In the genomic region with DNA sequence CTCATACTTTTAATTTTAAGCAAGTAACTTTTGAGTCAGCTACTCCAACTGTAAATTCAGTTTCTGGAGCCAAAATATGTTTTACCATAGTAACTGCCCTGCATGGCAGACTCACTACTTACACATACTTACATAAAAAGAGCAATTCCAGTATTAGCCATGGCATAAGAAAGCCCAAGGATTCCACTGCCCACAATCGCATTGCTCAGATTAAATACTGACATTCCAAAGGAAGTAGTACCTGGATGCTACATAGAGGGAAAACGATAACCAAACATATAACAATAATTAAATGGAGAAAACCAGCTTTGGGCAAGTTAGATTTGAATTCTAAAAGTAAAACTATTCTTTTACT, we compare ENCODE assay signal across 8 cellular contexts. TPM values are rescaled to one million over a fixed set of nuclear protein-coding genes. Genes with fewer than 3 reads are reported as not detected.
DNase-seq lines count a peak whose midpoint lies in the region; ATAC-seq and TF ChIP-seq lines count a peak whose summit lies in the region.

No MANE protein-coding gene starts in this region.

- peak overlapping the region in 17 of 21 experiments; percentile 8 to 99 (median 96) for H3K27ac ChIP-seq in skin epidermis

- peaks cover 19% of the 10 kb centered on the region for H3K9me3 Mint-ChIP-seq in glutamatergic neuron (ENCODE audit: unreplicated experiment)

- no peak for DNase-seq in HAP-1 (ENCODE audit: low spot score in 2 of 2)
- no peak for DNase-seq in glutamatergic neuron
- no peak for DNase-seq in GM19238 (ENCODE audit: insufficient read length, low spot score)
- no peak for DNase-seq in NK-92 (lab: John Stamatoyannopoulos, UW; ENCODE audit: unreplicated experiment)
- DNase-seq in activated CD8-positive, alpha-beta memory T cell treated with anti-CD3 and anti-CD28 coated beads, Interleukin-2, amount 50 U/mL, for 48 hours, result no peak

- H3K4me1 ChIP-seq in HAP-1, result peaks cover 21% of the 10 kb centered on the region

- in situ Hi-C loops in HAP-1 (cut with MboI; ENCODE audit: low sequenced_read_pairs), result no loop called here

- H3K4me3 ChIP-seq in HAP-1 (peak overlapping the region; percentile 95), WI38 (ENCODE audit: low read depth, low read length) (peak overlapping the region; percentile 97), skin epidermis (peak overlapping the region; percentile 87 to 98 (median 96))

- H3K36me3 Mint-ChIP-seq in glutamatergic neuron (ENCODE audit: unreplicated experiment), result peaks cover 5% of the 10 kb centered on the region

- H3K9me3 ChIP-seq in HAP-1, result no peaks in the 10 kb centered on the region

- H3K4me1 Mint-ChIP-seq in glutamatergic neuron (ENCODE audit: low read depth, unreplicated experiment), result peaks cover 20% of the 10 kb centered on the region

- no peak for ATAC-seq in GM18868 (IDR thresholded peaks at IDR 0.05; ENCODE audit: unreplicated experiment)

- H3K27ac Mint-ChIP-seq in glutamatergic neuron (ENCODE audit: unreplicated experiment), result peak overlapping the region; percentile 99

- H3K36me3 ChIP-seq in HAP-1 (replicated peaks), result peaks cover 66% of the 10 kb centered on the region

- peaks cover 15% of the 10 kb centered on the region for H3K27me3 Mint-ChIP-seq in glutamatergic neuron (ENCODE audit: unreplicated experiment)

- no peaks in the 10 kb centered on the region for H3K27me3 ChIP-seq in HAP-1 (ENCODE audit: low read depth)

- H3K4me3 Mint-ChIP-seq in glutamatergic neuron (ENCODE audit: unreplicated experiment), result peak overlapping the region; percentile 95

- TF ChIP-seq CTCF in WI38 (IDR thresholded peaks at IDR 0.05; ENCODE audit: low read depth, low read length), result no peak
- no peak for TF ChIP-seq CTCF in glutamatergic neuron (IDR thresholded peaks at IDR 0.05; ENCODE audit: partially characterized antibody, unreplicated experiment)

RNA-seq across cellular contexts. Expression of a gene that starts 2.2 kb away (rescaled TPM):
- 262 TPM for total RNA-seq in glutamatergic neuron (ENCODE audit: unreplicated experiment)
